In genomic region chr5:142532416-142533176, GRCh38 we compare ENCODE assay signal across 24 cellular contexts.
DNase-seq lines count a peak whose midpoint lies in the region; ATAC-seq and TF ChIP-seq lines count a peak whose summit lies in the region.
"Had no signal": no experiment of that assay in that cellular context is flagged by ENCODE, and none has a peak within 500 bp of the region (broad histone marks: within the 10 kb centered on the region; RNA-seq: fewer than 3 reads in every experiment).

No MANE protein-coding gene starts in this region.

- H3K36me3 ChIP-seq in A673 (ENCODE audit: insufficient read depth, low read length, poor library complexity, severe bottlenecking) (peaks cover 3% of the 10 kb centered on the region), mesendoderm (ENCODE audit: control insufficient read depth, insufficient read depth, low read length) (no peaks in the 10 kb centered on the region)
- H3K36me3 ChIP-seq: BE2C had no signal

- in situ Hi-C loops in GM13977 (cut with MboI; ENCODE audit: low pct_unique_long_range_greater_than_20kb, low sequenced_read_pairs, unreplicated experiment) = no loop called here

- H3K4me2 ChIP-seq in mesendoderm (ENCODE audit: low read length) = no peak overlapping the region
- H3K4me2 ChIP-seq: KMS-11, PC-9 had no signal

- peaks cover 18% of the 10 kb centered on the region for H3K4me1 ChIP-seq in A673 (ENCODE audit: insufficient read depth, low read length, poor library complexity, severe bottlenecking)
- no peaks in the 10 kb centered on the region for H3K4me1 ChIP-seq in mesendoderm (ENCODE audit: control insufficient read depth, low read depth, low read length)
- H3K4me1 ChIP-seq: BE2C had no signal

- no peak for ATAC-seq in activated T-helper 17 cell treated with anti-CD3 and anti-CD28 coated beads, Interleukin-2, amount 50 U/mL, for 72 hours (replicated peaks)
- no peak for ATAC-seq in HG03460 (IDR thresholded peaks at IDR 0.05; ENCODE audit: unreplicated experiment)

- no peak overlapping the region for H2BK15ac ChIP-seq in mesendoderm (replicated peaks; ENCODE audit: low read depth)

- WGBS in mesendoderm (ENCODE audit: extremely low coverage, insufficient coverage, low lambda C conversion rate) = no CpG with 5 or more reads among the region's 8 CpGs

- H4K8ac ChIP-seq in mesendoderm (ENCODE audit: low read depth, low read length) = no peak overlapping the region

- H3K27me3 ChIP-seq in A673 (replicated peaks; ENCODE audit: insufficient read depth, low read depth, low read length, poor library complexity) (no peaks in the 10 kb centered on the region), mesendoderm (ENCODE audit: insufficient read depth, low read length, poor library complexity) (no peaks in the 10 kb centered on the region)
- H3K27me3 ChIP-seq: BE2C had no signal

- peaks cover 15% of the 10 kb centered on the region for H3K4me1 Mint-ChIP-seq in activated T-helper 17 cell treated with anti-CD3 and anti-CD28 coated beads, Interleukin-2, amount 50 U/mL, for 72 hours

- DNase-seq in DMS 273 (lab: John Stamatoyannopoulos, UW; ENCODE audit: unreplicated experiment) (peak; percentile 13), DMS 273 treated with DMSO at 0.1 percent for 48 hours (lab: John Stamatoyannopoulos, UW) (no peak), A673 (ENCODE audit: low spot score) (peak; percentile 67), mesendoderm (no peak), GM13977 (ENCODE audit: low spot score) (no peak)
- no peak for DNase-seq in stimulated activated CD4-positive, alpha-beta T cell treated with anti-CD3 and anti-CD28 coated beads, Interleukin-4, amount 100 ng/mL, for 1 hour
- DNase-seq: ACHN; BE2C; Calu3; HCEC 1CT; MM.1S; NCI-H2029; NCI-H446 treated with DMSO at 0.1 percent for 48 hours; NCI-H526; NCI-H82; NK-92 treated with Interleukin-12 subunit alpha and Interleukin-12 subunit beta, amount 100 ng/mL, for 24 hours; PC-9; RPMI8226; SHP77 had no signal

- no peaks in the 10 kb centered on the region for H3K9me3 Mint-ChIP-seq in activated T-helper 17 cell treated with anti-CD3 and anti-CD28 coated beads, Interleukin-2, amount 50 U/mL, for 72 hours

- no peak overlapping the region for H3K23ac ChIP-seq in mesendoderm (ENCODE audit: low read length)

- H3K79me1 ChIP-seq in mesendoderm (ENCODE audit: low read length) = no peaks in the 10 kb centered on the region

- POLR2A ChIA-PET in A673 (lab: Charles Lee; ENCODE audit: low non-redundant PET) = interaction anchor here (0.7 kb wide), 1 partner anchor 130 kb away, joined by 3 read pairs; no protein-coding TSS in a partner anchor

- CTCF ChIA-PET in A673 (lab: Charles Lee) = interaction anchor here (0.5 kb wide), 1 partner anchor 94 kb away, joined by 4 read pairs; no protein-coding TSS in a partner anchor

- peak overlapping the region; percentile 5 for H2AK5ac ChIP-seq in mesendoderm (ENCODE audit: low read length)

- H3K27ac Mint-ChIP-seq in activated T-helper 17 cell treated with anti-CD3 and anti-CD28 coated beads, Interleukin-2, amount 50 U/mL, for 72 hours = peak overlapping the region; percentile 21
- H3K27ac Mint-ChIP-seq: CD14-positive monocyte had no signal

- H2BK120ac ChIP-seq in mesendoderm (ENCODE audit: low read depth, low read length) = no peak overlapping the region

- H3K27ac ChIP-seq in A673 (ENCODE audit: low read depth, low read length, poor library complexity, severe bottlenecking) = peak overlapping the region; percentile 43
- no peak overlapping the region for H3K27ac ChIP-seq in mesendoderm (ENCODE audit: low read depth, low read length)
- H3K27ac ChIP-seq: 22Rv1, KMS-11, PC-9 had no signal

- H3K4me3 Mint-ChIP-seq in activated T-helper 17 cell treated with anti-CD3 and anti-CD28 coated beads, Interleukin-2, amount 50 U/mL, for 72 hours = no peak overlapping the region
- H3K4me3 Mint-ChIP-seq: CD14-positive monocyte had no signal

- no peaks in the 10 kb centered on the region for H3K79me2 ChIP-seq in mesendoderm (ENCODE audit: control insufficient read depth, insufficient read depth, low read length)

- BruUV-seq in A673 (replicated peaks; lab: Mats Ljungman, UMichigan) = no TSS peak

- no peak overlapping the region for H3K56ac ChIP-seq in mesendoderm (ENCODE audit: low read length)

- H3K4ac ChIP-seq in mesendoderm (ENCODE audit: low read depth, low read length) = no peak overlapping the region

- no peaks in the 10 kb centered on the region for H3K36me3 Mint-ChIP-seq in activated T-helper 17 cell treated with anti-CD3 and anti-CD28 coated beads, Interleukin-2, amount 50 U/mL, for 72 hours (ENCODE audit: low read depth)
- H3K36me3 Mint-ChIP-seq: CD14-positive monocyte had no signal

- H3K18ac ChIP-seq in mesendoderm (ENCODE audit: low read length) = no peak overlapping the region

- H3K4me3 ChIP-seq in A673 (ENCODE audit: low read depth, low read length, poor library complexity, severe bottlenecking) = no peak overlapping the region
- no peak overlapping the region for H3K4me3 ChIP-seq in mesendoderm (ENCODE audit: low read length)
- H3K4me3 ChIP-seq: PC-9 had no signal

- H3K9ac ChIP-seq in mesendoderm (ENCODE audit: low read length) = no peak overlapping the region
- H3K9ac ChIP-seq: KMS-11 had no signal

- peaks cover 7% of the 10 kb centered on the region for H3K9me3 ChIP-seq in A673 (ENCODE audit: low read depth, low read length, poor library complexity, severe bottlenecking)
- H3K9me3 ChIP-seq: BE2C had no signal

- TF ChIP-seq CTCF in A673 (conservative IDR thresholded peaks at IDR 0.05; ENCODE audit: low read depth, low read length) = no peak
- TF ChIP-seq CTCF in GM13977 (IDR thresholded peaks at IDR 0.05; ENCODE audit: extremely low read depth, insufficient read depth, missing control alignments) = no peak

- intact Hi-C loops in A673 (cut with micrococcal nuclease; ENCODE audit: unreplicated experiment) = no loop called here

- H4K5ac ChIP-seq in mesendoderm (ENCODE audit: low read length) = no peak overlapping the region

- H2BK5ac ChIP-seq in mesendoderm (ENCODE audit: low read length) = no peak overlapping the region

- no peaks in the 10 kb centered on the region for H3K27me3 Mint-ChIP-seq in activated T-helper 17 cell treated with anti-CD3 and anti-CD28 coated beads, Interleukin-2, amount 50 U/mL, for 72 hours

Comparison
In these comparisons a context has a peak if more than half of its experiments do, and no peak if none do; other contexts are left out.
1. DNase-seq: peak in DMS 273 (single experiment) and A673 (single experiment); none in DMS 273 treated with DMSO at 0.1 percent for 48 hours (single experiment), mesendoderm (single experiment), stimulated activated CD4-positive, alpha-beta T cell treated with anti-CD3 and anti-CD28 coated beads, Interleukin-4, amount 100 ng/mL, for 1 hour (single experiment) and GM13977 (single experiment).